31 cellular contexts compared by ENCODE assay signal in the genomic region with DNA sequence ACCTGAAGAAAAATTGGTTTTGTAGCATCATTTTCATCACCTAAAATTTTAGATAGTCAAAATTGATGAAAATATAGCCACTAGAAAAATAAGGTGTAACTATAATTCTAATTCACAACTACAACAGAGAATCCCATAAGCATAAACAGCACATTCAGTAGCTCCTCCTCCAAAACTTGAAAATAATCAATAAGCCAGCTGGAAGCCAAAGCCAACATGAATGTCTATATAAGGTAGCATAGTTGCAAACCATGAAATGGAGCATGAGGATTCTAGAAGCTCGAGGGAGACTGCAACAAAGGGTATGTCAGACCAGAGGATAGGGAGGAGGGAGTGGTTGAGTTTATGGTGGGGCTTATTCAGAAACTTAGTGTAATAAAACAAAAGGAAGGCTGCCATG. TPM values are rescaled to one million over a fixed set of nuclear protein-coding genes. Genes with fewer than 3 reads are reported as not detected.
"Had no signal": no experiment of that assay in that cellular context is flagged by ENCODE, and none has a peak within 500 bp of the region (broad histone marks: within the 10 kb centered on the region; RNA-seq: fewer than 3 reads in every experiment).

No MANE protein-coding gene starts in this region.

- H3K9me3 ChIP-seq: left ventricle myocardium inferior, right atrium auricular region, right lobe of liver, stomach, thoracic aorta, tibial artery, upper lobe of right lung had no signal

- H3K4me1 ChIP-seq: parathyroid adenoma, right atrium auricular region, right lobe of liver, tibial artery, upper lobe of right lung had no signal

- H3K9me3 Mint-ChIP-seq: naive thymus-derived CD8-positive, alpha-beta T cell; nephron; neural crest cell; stimulated activated naive B cell treated with anti-CD40 and anti-IgM and Interleukin-4, amounts not matched to agents 10 μg/mL and 1 μg/mL and 100 μg/mL, for 72 hours had no signal

- ATAC-seq: naive thymus-derived CD8-positive, alpha-beta T cell; right lobe of liver; stimulated activated naive B cell treated with anti-CD40 and anti-IgM and Interleukin-4, amounts not matched to agents 10 μg/mL and 1 μg/mL and 100 μg/mL, for 72 hours; stimulated activated naive CD8-positive, alpha-beta T cell treated with anti-CD3 and anti-CD28 coated beads, Interleukin-15, Interleukin-2, amounts not matched to agents 100 U/mL and 50 U/mL, for 24 hours; upper lobe of right lung had no signal

- H2AFZ ChIP-seq: parathyroid adenoma had no signal

- H3K27me3 Mint-ChIP-seq: naive thymus-derived CD8-positive, alpha-beta T cell; stimulated activated naive B cell treated with anti-CD40 and anti-IgM and Interleukin-4, amounts not matched to agents 10 μg/mL and 1 μg/mL and 100 μg/mL, for 72 hours had no signal

- H3K27ac ChIP-seq: left ventricle myocardium inferior, parathyroid adenoma, right atrium auricular region, right lobe of liver, stomach, thoracic aorta, tibial artery, upper lobe of right lung had no signal

- DNase-seq: hippocampal formation; kidney; left ventricle myocardium inferior; naive thymus-derived CD8-positive, alpha-beta T cell; occipital lobe; right lobe of liver; stimulated activated CD4-positive, alpha-beta T cell treated with anti-CD3 and anti-CD28 coated beads, Interleukin-1b, Interleukin-23, amount 100 ng/mL, for 48 hours; stimulated activated CD4-positive, alpha-beta T cell treated with anti-CD3 and anti-CD28 coated beads, Interleukin-2, amount 100 ng/mL, for 48 hours; stimulated activated CD4-positive, alpha-beta T cell treated with anti-CD3 and anti-CD28 coated beads, Interleukin-4, amount 100 ng/mL, for 4 hours; stimulated activated CD8-positive, alpha-beta memory T cell treated with anti-CD3 and anti-CD28 coated beads, Interleukin-4, amount 100 ng/mL, for 48 hours; stimulated activated naive B cell treated with anti-CD40 and anti-IgM and Interleukin-4, amounts not matched to agents 10 μg/mL and 1 μg/mL and 100 μg/mL, for 72 hours; stimulated activated naive CD8-positive, alpha-beta T cell treated with anti-CD3 and anti-CD28 coated beads, Interleukin-15, Interleukin-2, amounts not matched to agents 100 U/mL and 50 U/mL, for 24 hours; stomach; tibial artery; trophoblast cell; upper lobe of right lung had no signal

- H3K27ac Mint-ChIP-seq: nephron; stimulated activated naive B cell treated with anti-CD40 and anti-IgM and Interleukin-4, amounts not matched to agents 10 μg/mL and 1 μg/mL and 100 μg/mL, for 72 hours had no signal

- H3K27me3 ChIP-seq: right atrium auricular region, right lobe of liver, stomach, tibial artery, upper lobe of right lung had no signal

- H3K9ac ChIP-seq: parathyroid adenoma had no signal

- H3K4me2 ChIP-seq: smooth muscle cell had no signal

- H3K4me1 Mint-ChIP-seq: nephron, neural crest cell had no signal

- H3K4me3 ChIP-seq: left ventricle myocardium inferior, lung, right atrium auricular region, right lobe of liver, smooth muscle cell, stomach, thoracic aorta, tibial artery, upper lobe of right lung had no signal

- H3K4me3 Mint-ChIP-seq: naive thymus-derived CD8-positive, alpha-beta T cell; nephron; neural crest cell; stimulated activated naive B cell treated with anti-CD40 and anti-IgM and Interleukin-4, amounts not matched to agents 10 μg/mL and 1 μg/mL and 100 μg/mL, for 72 hours had no signal

RNA-seq across cellular contexts. Expression of a gene that starts 59.3 kb away (rescaled TPM):
- total RNA-seq: left ventricle myocardium inferior; lower leg skin; mesenteric fat pad; mucosa of gallbladder; naive thymus-derived CD8-positive, alpha-beta T cell; occipital lobe; osteocyte; posterior vena cava; pulmonary artery endothelial cell; renal cortical epithelial cell; right atrium auricular region; skeletal muscle tissue; stomach; thoracic aorta; upper lobe of right lung had no signal
